Comparison of ENCODE assay signal across 1 cellular context in the genomic region with DNA sequence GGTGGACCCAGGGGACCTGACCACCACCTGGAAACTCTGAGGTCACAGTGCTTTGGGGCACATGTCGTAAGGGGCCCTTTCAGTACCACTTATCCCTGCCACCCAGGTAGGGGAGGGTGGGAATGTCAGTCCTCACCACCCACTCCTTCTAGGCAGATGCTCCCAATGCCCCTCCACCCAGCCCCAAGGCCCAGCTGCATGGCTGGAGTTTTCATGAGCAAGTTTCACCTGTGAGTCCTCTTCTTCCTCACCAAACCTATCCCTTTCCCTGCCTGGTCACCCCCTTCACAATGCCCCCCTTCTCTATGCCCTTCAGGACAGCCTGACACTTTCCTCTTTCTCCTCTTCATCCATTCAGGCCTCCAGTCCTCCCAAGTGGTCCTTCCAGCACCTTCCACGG.
TF ChIP-seq lines count a peak whose summit lies in the region.

No MANE protein-coding gene starts in this region.

TF ChIP-seq in WTC11, 78 proteins besides CTCF, POLR2A, EP300 and RAD21 (continued from another document):
- TF ChIP-seq, protein P1, sequence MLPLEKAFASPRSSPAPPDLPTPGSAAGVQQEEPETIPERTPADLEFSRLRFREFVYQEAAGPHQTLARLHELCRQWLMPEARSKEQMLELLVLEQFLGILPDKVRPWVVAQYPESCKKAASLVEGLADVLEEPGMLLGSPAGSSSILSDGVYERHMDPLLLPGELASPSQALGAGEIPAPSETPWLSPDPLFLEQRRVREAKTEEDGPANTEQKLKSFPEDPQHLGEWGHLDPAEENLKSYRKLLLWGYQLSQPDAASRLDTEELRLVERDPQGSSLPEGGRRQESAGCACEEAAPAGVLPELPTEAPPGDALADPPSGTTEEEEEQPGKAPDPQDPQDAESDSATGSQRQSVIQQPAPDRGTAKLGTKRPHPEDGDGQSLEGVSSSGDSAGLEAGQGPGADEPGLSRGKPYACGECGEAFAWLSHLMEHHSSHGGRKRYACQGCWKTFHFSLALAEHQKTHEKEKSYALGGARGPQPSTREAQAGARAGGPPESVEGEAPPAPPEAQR (CRISPR knock-in tag; IDR thresholded peaks at IDR 0.05): no peak
- TF ChIP-seq, protein P2, sequence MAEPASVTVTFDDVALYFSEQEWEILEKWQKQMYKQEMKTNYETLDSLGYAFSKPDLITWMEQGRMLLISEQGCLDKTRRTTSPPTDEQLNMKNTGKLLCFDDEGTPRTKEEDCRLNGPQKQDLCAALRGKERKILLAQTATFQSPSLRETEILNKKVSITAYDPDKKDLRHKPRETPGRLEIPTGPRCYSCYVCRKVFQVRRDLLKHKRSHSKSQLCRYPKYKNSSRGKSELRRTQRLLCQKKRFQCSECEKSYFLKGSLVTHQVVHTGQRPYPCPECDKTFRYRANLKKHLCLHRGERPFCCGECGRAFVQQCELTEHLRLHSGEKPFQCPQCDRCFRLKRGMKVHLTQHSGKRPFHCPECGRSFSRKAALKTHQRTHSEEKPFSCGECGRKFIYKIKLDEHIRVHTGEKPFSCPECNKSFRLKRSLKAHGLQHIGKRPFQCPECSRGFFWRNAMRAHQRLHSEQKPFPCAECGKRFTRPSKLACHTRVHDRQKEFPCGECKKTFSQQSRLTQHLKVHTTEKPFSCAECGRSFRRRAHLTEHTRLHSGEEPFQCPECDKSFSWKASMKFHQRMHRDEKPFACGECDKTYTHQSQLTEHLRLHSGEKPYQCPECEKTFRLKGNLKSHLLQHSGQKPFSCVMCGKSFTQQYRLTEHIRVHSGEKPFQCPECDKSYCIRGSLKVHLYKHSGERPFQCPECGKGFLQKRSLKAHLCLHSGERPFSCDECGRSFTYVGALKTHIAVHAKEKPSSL (CRISPR knock-in tag; conservative IDR thresholded peaks at IDR 0.05): no peak
- TF ChIP-seq EMX1 (CRISPR knock-in tag; IDR thresholded peaks at IDR 0.05) (no peak), ZNF512 (CRISPR knock-in tag; IDR thresholded peaks at IDR 0.05; ENCODE audit: borderline replicate concordance) (no peak), RELA (CRISPR knock-in tag; IDR thresholded peaks at IDR 0.05; ENCODE audit: borderline replicate concordance) (no peak), FOXP1 (CRISPR knock-in tag; IDR thresholded peaks at IDR 0.05; ENCODE audit: borderline replicate concordance) (no peak), ZBTB21 (CRISPR knock-in tag; IDR thresholded peaks at IDR 0.05; ENCODE audit: borderline replicate concordance) (no peak), TCF7 (CRISPR knock-in tag; IDR thresholded peaks at IDR 0.05; ENCODE audit: low read depth) (no peak), ZNF423 (CRISPR knock-in tag; IDR thresholded peaks at IDR 0.05) (no peak)
